23 cellular contexts compared by ENCODE assay signal in the genomic region with DNA sequence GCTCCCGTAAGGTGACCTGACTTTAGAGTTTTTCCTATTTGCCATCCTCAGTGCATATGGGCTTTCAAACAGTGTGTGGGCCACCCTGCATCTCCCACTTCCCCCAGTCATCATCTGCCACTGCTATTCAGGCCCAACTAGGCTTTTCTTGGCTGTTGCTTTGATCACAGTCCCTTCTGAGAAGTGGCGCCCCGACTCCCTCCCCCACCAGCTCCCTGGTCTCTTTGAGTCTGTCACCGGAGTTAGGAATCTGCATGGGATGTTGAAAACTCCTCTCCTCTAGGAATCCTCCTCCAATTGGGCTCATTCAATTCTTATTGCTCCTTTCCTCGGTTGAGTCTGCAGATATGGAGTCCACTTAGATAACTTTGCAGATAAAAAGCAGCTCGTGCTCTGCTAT.
"Had no signal": no experiment of that assay in that cellular context is flagged by ENCODE, and none has a peak within 500 bp of the region (broad histone marks: within the 10 kb centered on the region; RNA-seq: fewer than 3 reads in every experiment).

No MANE protein-coding gene starts in this region.

- H3K4me3 ChIP-seq: SK-N-MC had no signal

- ATAC-seq: activated CD4-positive, alpha-beta T cell treated with anti-CD3 and anti-CD28 coated beads for 36 hours; activated T-cell treated with anti-CD3 and anti-CD28 coated beads, Interleukin-2, amount 50 U/mL, for 4 hours; Right ventricle myocardium inferior; T-cell had no signal

- DNase-seq: activated CD4-positive, alpha-beta memory T cell treated with anti-CD3 and anti-CD28 coated beads, Interleukin-2, amount 10 ng/mL, durations not matched to agents 7 days and 5 days; activated CD4-positive, alpha-beta T cell treated with anti-CD3 and anti-CD28 coated beads for 36 hours; activated CD4-positive, alpha-beta T cell treated with anti-CD3 and anti-CD28 coated beads, Interleukin-2, amount 50 U/mL, for 1 hour; activated gamma-delta T cell; activated naive CD4-positive, alpha-beta T cell treated with anti-CD3 and anti-CD28 coated beads for 36 hours; activated T-cell treated with anti-CD3 and anti-CD28 coated beads, Interleukin-2, amount 50 U/mL, for 4 hours; amygdala; Kasumi-1; KBM-7; NCI-H1048; NCI-H146; NCI-H187 treated with DMSO at 0.1 percent for 48 hours; NCI-H2081 treated with DMSO at 0.1 percent for 48 hours; NCI-H526; NCI-H774; RPMI8226; T-cell; T-helper 2 cell; T1000 had no signal

- H3K27ac ChIP-seq: SK-N-MC, VCaP had no signal

- FAIRE-seq: astrocyte had no signal
